Comparison of ENCODE assay signal across 28 cellular contexts in genomic region chr1:197837911-197838310, GRCh38.
A peak's percentile ranks its signal among the peaks of the same experiment; 100 is the strongest.
DNase-seq lines count a peak whose midpoint lies in the region; ATAC-seq, FAIRE-seq and TF ChIP-seq lines count a peak whose summit lies in the region.
"Had no signal": no experiment of that assay in that cellular context is flagged by ENCODE, and none has a peak within 500 bp of the region (broad histone marks: within the 10 kb centered on the region; RNA-seq: fewer than 3 reads in every experiment).

No MANE protein-coding gene starts in this region.

- H4K20me1 ChIP-seq in keratinocyte (ENCODE audit: control insufficient read depth, extremely low read depth, insufficient read depth, low read length), result no peaks in the 10 kb centered on the region
- H4K20me1 ChIP-seq: BLaER1 had no signal

- H2BK12ac ChIP-seq in trophoblast cell (ENCODE audit: low read length), result no peak overlapping the region

- no peak overlapping the region for H2BK5ac ChIP-seq in trophoblast cell (ENCODE audit: low read depth, low read length, poor library complexity)

- no peaks in the 10 kb centered on the region for H3K79me1 ChIP-seq in trophoblast cell (ENCODE audit: low read length)

- H3K4me1 Mint-ChIP-seq in activated T-helper 17 cell treated with anti-CD3 and anti-CD28 coated beads, Interleukin-2, amount 50 U/mL, for 72 hours, result peaks cover 4% of the 10 kb centered on the region

- no CpG with 5 or more reads among the region's 1 CpG for WGBS in trophoblast cell (ENCODE audit: extremely low coverage, insufficient coverage, insufficient read length)

- peaks cover 3% of the 10 kb centered on the region for H3K27me3 Mint-ChIP-seq in activated T-helper 17 cell treated with anti-CD3 and anti-CD28 coated beads, Interleukin-2, amount 50 U/mL, for 72 hours

- no peak overlapping the region for H2BK120ac ChIP-seq in trophoblast cell (ENCODE audit: insufficient read depth, low read length, poor library complexity)

- no peak overlapping the region for H3K4ac ChIP-seq in trophoblast cell (ENCODE audit: low read depth, low read length)

- no peak overlapping the region for H3K14ac ChIP-seq in trophoblast cell (ENCODE audit: low read length)

- H3K4me1 ChIP-seq in keratinocyte (ENCODE audit: control insufficient read depth, extremely low read depth, insufficient read depth, low read length), result peaks cover 13% of the 10 kb centered on the region
- no peaks in the 10 kb centered on the region for H3K4me1 ChIP-seq in trophoblast cell (ENCODE audit: control insufficient read depth in 1 of 2, insufficient read depth in 2 of 2, low read length in 2 of 2)
- H3K4me1 ChIP-seq: BLaER1, sigmoid colon, stomach, tibial artery had no signal

- peak overlapping the region; percentile 66 for H2AFZ ChIP-seq in keratinocyte (ENCODE audit: control insufficient read depth, low read length)
- no peak overlapping the region for H2AFZ ChIP-seq in trophoblast cell (ENCODE audit: insufficient read depth, low read length, poor library complexity)

- peak; percentile 16 for ATAC-seq in activated T-helper 17 cell treated with anti-CD3 and anti-CD28 coated beads, Interleukin-2, amount 50 U/mL, for 72 hours (replicated peaks)
- ATAC-seq: activated naive CD4-positive, alpha-beta T cell treated with anti-CD3 and anti-CD28 coated beads, Interleukin-2, amount 50 U/mL, for 72 hours; Right ventricle myocardium inferior had no signal

- H4K12ac ChIP-seq in trophoblast cell (ENCODE audit: low read depth, low read length), result no peak overlapping the region

- no peaks in the 10 kb centered on the region for H3K9me3 Mint-ChIP-seq in activated T-helper 17 cell treated with anti-CD3 and anti-CD28 coated beads, Interleukin-2, amount 50 U/mL, for 72 hours
- H3K9me3 Mint-ChIP-seq: activated naive CD4-positive, alpha-beta T cell treated with anti-CD3 and anti-CD28 coated beads, Interleukin-2, amount 50 U/mL, for 72 hours had no signal

- H3K18ac ChIP-seq in trophoblast cell (ENCODE audit: low read length), result no peak overlapping the region

- H3K27me3 ChIP-seq in keratinocyte (ENCODE audit: control insufficient read depth, extremely low read depth, insufficient read depth, low read length) (no peaks in the 10 kb centered on the region), trophoblast cell (ENCODE audit: insufficient read depth, low read length) (no peaks in the 10 kb centered on the region)
- H3K27me3 ChIP-seq: BLaER1, sigmoid colon, stomach, tibial artery had no signal

- no peak overlapping the region for H3K23ac ChIP-seq in trophoblast cell (ENCODE audit: low read length)

- H3K9me1 ChIP-seq in keratinocyte (ENCODE audit: control insufficient read depth, extremely low read depth, insufficient read depth, low read length), result no peaks in the 10 kb centered on the region

- no peak overlapping the region for H4K91ac ChIP-seq in trophoblast cell (ENCODE audit: low read depth, low read length)

- peak; percentile 70 for FAIRE-seq in keratinocyte (lab: Jason Lieb, UNC)
- FAIRE-seq: astrocyte, D721Med, frontal cortex, G401.6, GM18507, islet of Langerhans had no signal

- H3K4me3 ChIP-seq in keratinocyte (ENCODE audit: control insufficient read depth in 2 of 3, extremely low read depth in 1 of 3, insufficient read depth in 2 of 3, low read depth in 1 of 3, low read length in 3 of 3) (no peak overlapping the region), trophoblast cell (ENCODE audit: low read depth, low read length) (no peak overlapping the region)
- H3K4me3 ChIP-seq: BLaER1, sigmoid colon, stomach, tibial artery had no signal

- H3K4me3 Mint-ChIP-seq in activated T-helper 17 cell treated with anti-CD3 and anti-CD28 coated beads, Interleukin-2, amount 50 U/mL, for 72 hours, result no peak overlapping the region

- no peak for TF ChIP-seq CTCF in keratinocyte (optimal IDR thresholded peaks at IDR 0.05 in 1 of 3, IDR thresholded peaks at IDR 0.05 in 1 of 3, conservative IDR thresholded peaks at IDR 0.05 in 1 of 3; ENCODE audit: extremely low read depth in 1 of 3, insufficient read depth in 2 of 3, low read length in 3 of 3)

- dilution Hi-C loops in keratinocyte (cut with MboI; ENCODE audit: extremely low pct_ligation_motif_present, low sequenced_read_pairs), result no loop called here

- H3K4me2 ChIP-seq in keratinocyte (ENCODE audit: control insufficient read depth, extremely low read depth, insufficient read depth, low read depth, low read length) (peak overlapping the region; percentile 12), trophoblast cell (ENCODE audit: low read length) (no peak overlapping the region)
- H3K4me2 ChIP-seq: BLaER1 had no signal

- H2AK5ac ChIP-seq in trophoblast cell (ENCODE audit: low read length), result no peak overlapping the region

- no peaks in the 10 kb centered on the region for H3K36me3 Mint-ChIP-seq in activated T-helper 17 cell treated with anti-CD3 and anti-CD28 coated beads, Interleukin-2, amount 50 U/mL, for 72 hours (ENCODE audit: low read depth)
- H3K36me3 Mint-ChIP-seq: activated naive CD4-positive, alpha-beta T cell treated with anti-CD3 and anti-CD28 coated beads, Interleukin-2, amount 50 U/mL, for 72 hours had no signal

- peak overlapping the region; percentile 71 for H3K27ac ChIP-seq in keratinocyte (ENCODE audit: control insufficient read depth, insufficient read depth, low read length)
- H3K27ac ChIP-seq in trophoblast cell (ENCODE audit: low read depth, low read length), result no peak overlapping the region
- H3K27ac ChIP-seq: BLaER1, sigmoid colon, stomach, tibial artery had no signal

- H3K36me3 ChIP-seq in keratinocyte (ENCODE audit: control insufficient read depth in 2 of 2, extremely low read depth in 1 of 2, insufficient read depth in 2 of 2, low read length in 2 of 2), result no peaks in the 10 kb centered on the region
- no peaks in the 10 kb centered on the region for H3K36me3 ChIP-seq in trophoblast cell (ENCODE audit: control insufficient read depth in 1 of 2, insufficient read depth in 2 of 2, low read length in 2 of 2)
- H3K36me3 ChIP-seq: BLaER1, sigmoid colon, stomach, tibial artery had no signal

- H3K79me2 ChIP-seq in keratinocyte (ENCODE audit: control insufficient read depth, insufficient read depth, low read length) (no peaks in the 10 kb centered on the region), trophoblast cell (ENCODE audit: control insufficient read depth, insufficient read depth, low read length, poor library complexity) (no peaks in the 10 kb centered on the region)

- peak; percentile 49 for DNase-seq in CD1c-positive myeloid dendritic cell (ENCODE audit: extremely low spot score)
- peak; percentile 7 for DNase-seq in HuH-7 (ENCODE audit: low spot score)
- DNase-seq in keratinocyte (ENCODE audit: low read depth, low spot score), result no peak
- DNase-seq in KG1 (lab: John Stamatoyannopoulos, UW), result no peak
- DNase-seq in hypothalamus (lab: John Stamatoyannopoulos, UW), result no peak
- no peak for DNase-seq in trophoblast cell
- no peak for DNase-seq in amniotic stem cell (lab: John Stamatoyannopoulos, UW)
- DNase-seq: activated CD4-positive, alpha-beta T cell treated with anti-CD3 and anti-CD28 coated beads, Interleukin-2, amount 50 U/mL, for 4 hours; activated CD4-positive, CD25-positive, alpha-beta regulatory T cell; activated CD8-positive, alpha-beta memory T cell treated with anti-CD3 and anti-CD28 coated beads, Interleukin-2, amount 50 U/mL, for 4 hours; cerebellar nuclear complex; hippocampal formation; NCI-H1417 treated with DMSO at 0.1 percent for 48 hours; NCI-H446; sigmoid colon; stomach; T-helper 9 cell; tibial artery had no signal

- H4K8ac ChIP-seq in trophoblast cell (ENCODE audit: low read depth, low read length), result no peak overlapping the region

- no peak overlapping the region for H3K9ac ChIP-seq in keratinocyte (ENCODE audit: control insufficient read depth, extremely low read depth, insufficient read depth, low read length)
- no peak overlapping the region for H3K9ac ChIP-seq in trophoblast cell (ENCODE audit: low read length)
- H3K9ac ChIP-seq: BLaER1 had no signal

- H3K27ac Mint-ChIP-seq in activated T-helper 17 cell treated with anti-CD3 and anti-CD28 coated beads, Interleukin-2, amount 50 U/mL, for 72 hours, result no peak overlapping the region
- H3K27ac Mint-ChIP-seq: activated naive CD4-positive, alpha-beta T cell treated with anti-CD3 and anti-CD28 coated beads, Interleukin-2, amount 50 U/mL, for 72 hours had no signal

- H3K9me3 ChIP-seq in keratinocyte (ENCODE audit: control insufficient read depth, low read depth, low read length), result no peaks in the 10 kb centered on the region
- H3K9me3 ChIP-seq in trophoblast cell (ENCODE audit: insufficient read depth, low read depth, low read length), result no peaks in the 10 kb centered on the region
- H3K9me3 ChIP-seq: BLaER1, sigmoid colon, stomach, tibial artery had no signal

Comparison
In these comparisons a context has a peak if more than half of its experiments do, and no peak if none do; other contexts are left out.
1. DNase-seq: peak in CD1c-positive myeloid dendritic cell (single experiment) and HuH-7 (single experiment); none in keratinocyte (single experiment), KG1 (single experiment), hypothalamus (0 of 51), trophoblast cell (0 of 2) and amniotic stem cell (single experiment).